In the genomic region with DNA sequence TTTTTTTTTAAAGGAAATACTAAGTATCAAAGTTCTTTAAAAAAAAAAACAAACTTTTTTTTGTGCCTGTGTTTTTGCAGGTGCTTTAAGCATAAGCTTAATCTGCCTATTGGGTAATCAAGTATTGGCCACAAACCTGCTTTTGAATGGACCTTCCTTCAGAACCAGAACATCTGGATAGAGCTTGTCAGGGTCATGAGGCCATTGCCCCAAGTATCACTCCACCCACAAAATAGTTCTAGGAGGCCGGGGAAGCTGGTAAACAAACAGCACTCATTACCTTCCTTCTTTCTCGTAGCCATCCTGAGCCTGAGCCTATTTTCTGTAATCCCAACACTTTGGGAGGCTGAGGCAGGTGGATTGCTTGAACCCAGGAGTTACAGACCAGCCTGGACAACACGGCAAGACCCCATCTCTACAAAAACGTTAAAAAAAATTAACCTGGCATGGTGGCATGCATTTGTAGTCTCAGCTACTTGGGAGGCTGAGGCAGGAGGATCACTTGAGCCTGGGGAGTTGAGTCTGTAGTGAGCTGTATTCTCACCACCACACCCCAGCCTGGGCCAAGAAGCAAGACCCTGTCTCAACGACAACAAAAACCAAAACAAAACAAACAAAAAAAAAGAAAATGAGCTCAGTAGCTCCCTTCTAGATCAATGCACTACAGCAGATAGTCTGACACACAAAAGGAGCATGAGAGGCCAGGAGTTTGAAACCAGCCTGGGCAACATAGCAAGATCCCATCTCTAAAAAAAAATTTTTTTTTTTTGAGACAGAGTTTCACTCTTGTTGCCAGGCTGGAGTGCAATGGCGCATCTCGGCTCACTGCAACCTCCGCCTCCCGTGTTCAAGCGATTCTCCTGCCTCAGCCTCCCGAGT, we compare ENCODE assay signal across 1 cellular context.
TF ChIP-seq lines count a peak whose summit lies in the region.

No MANE protein-coding gene starts in this region.

TF ChIP-seq in HepG2, 621 proteins besides CTCF, POLR2A, EP300 and RAD21:
- TF ChIP-seq FOSL2 (CRISPR knock-in tag; IDR thresholded peaks at IDR 0.05) (no peak), NFKBIZ (CRISPR knock-in tag; IDR thresholded peaks at IDR 0.05) (no peak), SYNCRIP (IDR thresholded peaks at IDR 0.05; ENCODE audit: insufficient read depth, low read depth, low read length) (no peak), ZNF121 (CRISPR knock-in tag; IDR thresholded peaks at IDR 0.05) (peak; percentile 70)
- TF ChIP-seq, protein P1, sequence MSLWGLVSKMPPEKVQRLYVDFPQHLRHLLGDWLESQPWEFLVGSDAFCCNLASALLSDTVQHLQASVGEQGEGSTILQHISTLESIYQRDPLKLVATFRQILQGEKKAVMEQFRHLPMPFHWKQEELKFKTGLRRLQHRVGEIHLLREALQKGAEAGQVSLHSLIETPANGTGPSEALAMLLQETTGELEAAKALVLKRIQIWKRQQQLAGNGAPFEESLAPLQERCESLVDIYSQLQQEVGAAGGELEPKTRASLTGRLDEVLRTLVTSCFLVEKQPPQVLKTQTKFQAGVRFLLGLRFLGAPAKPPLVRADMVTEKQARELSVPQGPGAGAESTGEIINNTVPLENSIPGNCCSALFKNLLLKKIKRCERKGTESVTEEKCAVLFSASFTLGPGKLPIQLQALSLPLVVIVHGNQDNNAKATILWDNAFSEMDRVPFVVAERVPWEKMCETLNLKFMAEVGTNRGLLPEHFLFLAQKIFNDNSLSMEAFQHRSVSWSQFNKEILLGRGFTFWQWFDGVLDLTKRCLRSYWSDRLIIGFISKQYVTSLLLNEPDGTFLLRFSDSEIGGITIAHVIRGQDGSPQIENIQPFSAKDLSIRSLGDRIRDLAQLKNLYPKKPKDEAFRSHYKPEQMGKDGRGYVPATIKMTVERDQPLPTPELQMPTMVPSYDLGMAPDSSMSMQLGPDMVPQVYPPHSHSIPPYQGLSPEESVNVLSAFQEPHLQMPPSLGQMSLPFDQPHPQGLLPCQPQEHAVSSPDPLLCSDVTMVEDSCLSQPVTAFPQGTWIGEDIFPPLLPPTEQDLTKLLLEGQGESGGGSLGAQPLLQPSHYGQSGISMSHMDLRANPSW (CRISPR knock-in tag; IDR thresholded peaks at IDR 0.05; ENCODE audit: borderline replicate concordance) = no peak
- TF ChIP-seq, protein P2, sequence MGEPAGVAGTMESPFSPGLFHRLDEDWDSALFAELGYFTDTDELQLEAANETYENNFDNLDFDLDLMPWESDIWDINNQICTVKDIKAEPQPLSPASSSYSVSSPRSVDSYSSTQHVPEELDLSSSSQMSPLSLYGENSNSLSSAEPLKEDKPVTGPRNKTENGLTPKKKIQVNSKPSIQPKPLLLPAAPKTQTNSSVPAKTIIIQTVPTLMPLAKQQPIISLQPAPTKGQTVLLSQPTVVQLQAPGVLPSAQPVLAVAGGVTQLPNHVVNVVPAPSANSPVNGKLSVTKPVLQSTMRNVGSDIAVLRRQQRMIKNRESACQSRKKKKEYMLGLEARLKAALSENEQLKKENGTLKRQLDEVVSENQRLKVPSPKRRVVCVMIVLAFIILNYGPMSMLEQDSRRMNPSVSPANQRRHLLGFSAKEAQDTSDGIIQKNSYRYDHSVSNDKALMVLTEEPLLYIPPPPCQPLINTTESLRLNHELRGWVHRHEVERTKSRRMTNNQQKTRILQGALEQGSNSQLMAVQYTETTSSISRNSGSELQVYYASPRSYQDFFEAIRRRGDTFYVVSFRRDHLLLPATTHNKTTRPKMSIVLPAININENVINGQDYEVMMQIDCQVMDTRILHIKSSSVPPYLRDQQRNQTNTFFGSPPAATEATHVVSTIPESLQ (CRISPR knock-in tag; conservative IDR thresholded peaks at IDR 0.05) = no peak
- TF ChIP-seq, protein P3, sequence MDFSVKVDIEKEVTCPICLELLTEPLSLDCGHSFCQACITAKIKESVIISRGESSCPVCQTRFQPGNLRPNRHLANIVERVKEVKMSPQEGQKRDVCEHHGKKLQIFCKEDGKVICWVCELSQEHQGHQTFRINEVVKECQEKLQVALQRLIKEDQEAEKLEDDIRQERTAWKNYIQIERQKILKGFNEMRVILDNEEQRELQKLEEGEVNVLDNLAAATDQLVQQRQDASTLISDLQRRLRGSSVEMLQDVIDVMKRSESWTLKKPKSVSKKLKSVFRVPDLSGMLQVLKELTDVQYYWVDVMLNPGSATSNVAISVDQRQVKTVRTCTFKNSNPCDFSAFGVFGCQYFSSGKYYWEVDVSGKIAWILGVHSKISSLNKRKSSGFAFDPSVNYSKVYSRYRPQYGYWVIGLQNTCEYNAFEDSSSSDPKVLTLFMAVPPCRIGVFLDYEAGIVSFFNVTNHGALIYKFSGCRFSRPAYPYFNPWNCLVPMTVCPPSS (IDR thresholded peaks at IDR 0.05) = no peak
- TF ChIP-seq, protein P4, sequence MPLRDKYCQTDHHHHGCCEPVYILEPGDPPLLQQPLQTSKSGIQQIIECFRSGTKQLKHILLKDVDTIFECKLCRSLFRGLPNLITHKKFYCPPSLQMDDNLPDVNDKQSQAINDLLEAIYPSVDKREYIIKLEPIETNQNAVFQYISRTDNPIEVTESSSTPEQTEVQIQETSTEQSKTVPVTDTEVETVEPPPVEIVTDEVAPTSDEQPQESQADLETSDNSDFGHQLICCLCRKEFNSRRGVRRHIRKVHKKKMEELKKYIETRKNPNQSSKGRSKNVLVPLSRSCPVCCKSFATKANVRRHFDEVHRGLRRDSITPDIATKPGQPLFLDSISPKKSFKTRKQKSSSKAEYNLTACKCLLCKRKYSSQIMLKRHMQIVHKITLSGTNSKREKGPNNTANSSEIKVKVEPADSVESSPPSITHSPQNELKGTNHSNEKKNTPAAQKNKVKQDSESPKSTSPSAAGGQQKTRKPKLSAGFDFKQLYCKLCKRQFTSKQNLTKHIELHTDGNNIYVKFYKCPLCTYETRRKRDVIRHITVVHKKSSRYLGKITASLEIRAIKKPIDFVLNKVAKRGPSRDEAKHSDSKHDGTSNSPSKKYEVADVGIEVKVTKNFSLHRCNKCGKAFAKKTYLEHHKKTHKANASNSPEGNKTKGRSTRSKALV (CRISPR knock-in tag; IDR thresholded peaks at IDR 0.05) = no peak
